Comparison of ENCODE assay signal across 22 cellular contexts in the genomic region with DNA sequence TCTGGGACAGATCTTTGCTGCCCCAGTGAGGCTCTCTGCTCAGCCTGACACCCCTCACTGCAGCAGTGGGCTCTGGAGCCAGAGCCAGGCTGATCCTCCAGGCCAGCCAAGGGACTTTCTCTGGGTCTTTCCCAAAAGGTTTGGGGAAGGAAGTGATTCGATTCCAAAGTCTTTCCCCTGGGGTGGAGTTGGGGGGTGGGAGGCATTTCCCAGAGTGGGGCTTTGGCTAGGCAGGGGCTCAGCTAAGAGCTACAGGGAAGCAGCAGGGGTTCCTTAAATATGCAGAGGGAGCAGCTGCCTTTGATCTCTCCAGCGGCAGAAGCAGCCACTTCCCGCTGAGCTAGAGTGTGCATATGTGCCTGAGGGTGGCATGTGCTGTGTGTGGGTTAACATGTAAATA.
A peak's percentile ranks its signal among the peaks of the same experiment; 100 is the strongest.
DNase-seq lines count a peak whose midpoint lies in the region; ATAC-seq and TF ChIP-seq lines count a peak whose summit lies in the region.
"Had no signal": no experiment of that assay in that cellular context is flagged by ENCODE, and none has a peak within 500 bp of the region (broad histone marks: within the 10 kb centered on the region; RNA-seq: fewer than 3 reads in every experiment).

No MANE protein-coding gene starts in this region.

- H3K9me2 ChIP-seq in GM23338 (ENCODE audit: insufficient read depth), result peaks cover 7% of the 10 kb centered on the region

- no peaks in the 10 kb centered on the region for H3K36me3 ChIP-seq in A673 (ENCODE audit: insufficient read depth, low read length, poor library complexity, severe bottlenecking)
- H3K36me3 ChIP-seq in GM23338 (ENCODE audit: insufficient read depth), result no peaks in the 10 kb centered on the region
- no peaks in the 10 kb centered on the region for H3K36me3 ChIP-seq in iPS-20b (ENCODE audit: insufficient read depth, low read depth, low read length)
- H3K36me3 ChIP-seq: SJCRH30, uterus had no signal

- peaks cover 4% of the 10 kb centered on the region for H3K9me3 ChIP-seq in A673 (ENCODE audit: low read depth, low read length, poor library complexity, severe bottlenecking)
- H3K9me3 ChIP-seq in iPS-20b (ENCODE audit: insufficient read depth, low read depth, low read length), result no peaks in the 10 kb centered on the region
- H3K9me3 ChIP-seq: SJCRH30, testis, uterus had no signal

- H2AFZ ChIP-seq in GM23338, result 0 out of 2 replicates have a peak overlapping the region, but pooled peaks have one; percentile 9
- H2AFZ ChIP-seq: parathyroid adenoma had no signal

- peak; percentile 94 for ATAC-seq in GM23338
- no peak for ATAC-seq in GM21526 (IDR thresholded peaks at IDR 0.05; ENCODE audit: low FRiP score, unreplicated experiment)
- ATAC-seq: right cardiac atrium had no signal

- no peaks in the 10 kb centered on the region for H4K20me1 ChIP-seq in GM23338 (replicated peaks; ENCODE audit: insufficient read depth)

- H3K9ac ChIP-seq in iPS-20b (ENCODE audit: low read depth, low read length), result no peak overlapping the region
- H3K9ac ChIP-seq: parathyroid adenoma had no signal

- no peaks in the 10 kb centered on the region; the same call in 1 of the 3 replicates for H3K9me3 Mint-ChIP-seq in GM23338
- H3K9me3 Mint-ChIP-seq: activated T-cell treated with anti-CD3 and anti-CD28 coated beads, Interleukin-2, amount 50 U/mL, for 24 hours; natural killer cell treated with Interleukin-12 subunit alpha and Interleukin-12 subunit beta and Interleukin-15 and Interleukin-18, amount 100 ng/mL, for 72 hours had no signal

- CTCF ChIA-PET in A673 (lab: Charles Lee), result interaction anchor here (0.7 kb wide), 1 partner anchor 31 kb away, joined by 3 read pairs; no protein-coding TSS in a partner anchor

- TF ChIP-seq CTCF in A673 (conservative IDR thresholded peaks at IDR 0.05; ENCODE audit: low read depth, low read length) (no peak), GM23338 (conservative IDR thresholded peaks at IDR 0.05; ENCODE audit: low read depth in 2 of 2) (0 out of 4 replicates have a peak, but pooled peaks of 1 of the 2 experiments have one; percentile 7)

- H3K4me1 Mint-ChIP-seq in GM23338, result peaks cover 17% of the 10 kb centered on the region
- H3K4me1 Mint-ChIP-seq: CD4-positive, CD25-positive, alpha-beta regulatory T cell had no signal

- H3K4me3 ChIP-seq in A673 (ENCODE audit: low read depth, low read length, poor library complexity, severe bottlenecking) (no peak overlapping the region), GM23338 (no peak overlapping the region), iPS-20b (ENCODE audit: low read length) (0 out of 2 replicates have a peak overlapping the region, but pooled peaks have one; percentile 10)
- H3K4me3 ChIP-seq: SJCRH30, testis, uterus had no signal

- H3K27me3 Mint-ChIP-seq in GM23338 (ENCODE audit: insufficient read depth, low read depth, poor library complexity), result peaks cover 4% of the 10 kb centered on the region

- H3K4me1 ChIP-seq in A673 (ENCODE audit: insufficient read depth, low read length, poor library complexity, severe bottlenecking) (peaks cover 12% of the 10 kb centered on the region), GM23338 (ENCODE audit: insufficient read depth) (peaks cover 14% of the 10 kb centered on the region), iPS-20b (ENCODE audit: insufficient read depth, low read length) (no peaks in the 10 kb centered on the region; the same call in 1 of the 2 replicates)
- H3K4me1 ChIP-seq: parathyroid adenoma, SJCRH30, testis, uterus had no signal

- DNase-seq in A673 (ENCODE audit: low spot score) (peak; percentile 73), GM23338 (ENCODE audit: low spot score) (peak; percentile 77), NCI-H524 treated with DMSO at 0.1 percent for 48 hours (lab: John Stamatoyannopoulos, UW) (peak; percentile 65)
- no peak for DNase-seq in stimulated activated naive CD4-positive, alpha-beta T cell treated with Interleukin-2 at 50 U/mL for 16 hours (lab: John Stamatoyannopoulos, UW)
- no peak for DNase-seq in activated CD4-positive, CD25-positive, alpha-beta regulatory T cell (lab: John Stamatoyannopoulos, UW)
- DNase-seq: activated naive CD4-positive, alpha-beta T cell; activated T-cell treated with anti-CD3 and anti-CD28 coated beads, Interleukin-2, amount 50 U/mL, for 24 hours; amniotic stem cell; effector CD4-positive, alpha-beta T cell; MV-4-11; NCI-H187; NCI-H226; right cardiac atrium; stimulated activated CD4-positive, alpha-beta T cell treated with anti-CD3 and anti-CD28 coated beads, Interleukin-4, amount 100 ng/mL, for 24 hours; testis; uterus had no signal

- intact Hi-C loops in A673 (cut with micrococcal nuclease; ENCODE audit: unreplicated experiment), result no loop called here

- no TSS peak for BruUV-seq in A673 (replicated peaks; lab: Mats Ljungman, UMichigan)

- H3K36me3 Mint-ChIP-seq in GM23338 (ENCODE audit: low read depth), result no peaks in the 10 kb centered on the region
- H3K36me3 Mint-ChIP-seq: CD4-positive, CD25-positive, alpha-beta regulatory T cell; natural killer cell treated with Interleukin-12 subunit alpha and Interleukin-12 subunit beta and Interleukin-15 and Interleukin-18, amount 100 ng/mL, for 72 hours had no signal

- no peaks in the 10 kb centered on the region for H3K79me2 ChIP-seq in GM23338 (replicated peaks; ENCODE audit: insufficient read depth)
- H3K79me2 ChIP-seq: parathyroid adenoma had no signal

- H3K4me3 Mint-ChIP-seq in GM23338, result no peak overlapping the region
- H3K4me3 Mint-ChIP-seq: activated T-cell treated with anti-CD3 and anti-CD28 coated beads, Interleukin-2, amount 50 U/mL, for 24 hours; CD4-positive, CD25-positive, alpha-beta regulatory T cell; natural killer cell treated with Interleukin-12 subunit alpha and Interleukin-12 subunit beta and Interleukin-15 and Interleukin-18, amount 100 ng/mL, for 72 hours had no signal

- H3K27ac ChIP-seq in A673 (ENCODE audit: low read depth, low read length, poor library complexity, severe bottlenecking), result no peak overlapping the region
- H3K27ac ChIP-seq in GM23338 (ENCODE audit: low read depth), result no peak overlapping the region
- no peak overlapping the region for H3K27ac ChIP-seq in iPS-20b (ENCODE audit: low read length)
- H3K27ac ChIP-seq: parathyroid adenoma, SJCRH30, testis, uterus had no signal

- H3K27me3 ChIP-seq in A673 (replicated peaks; ENCODE audit: insufficient read depth, low read depth, low read length, poor library complexity) (no peaks in the 10 kb centered on the region), GM23338 (ENCODE audit: insufficient read depth) (no peaks in the 10 kb centered on the region), iPS-20b (ENCODE audit: insufficient read depth, low read length) (no peaks in the 10 kb centered on the region)
- H3K27me3 ChIP-seq: SJCRH30, testis, uterus had no signal

- POLR2A ChIA-PET in A673 (lab: Charles Lee; ENCODE audit: low non-redundant PET), result no interaction called here

- H3K27ac Mint-ChIP-seq in GM23338, result no peak overlapping the region
- H3K27ac Mint-ChIP-seq: activated T-cell treated with anti-CD3 and anti-CD28 coated beads, Interleukin-2, amount 50 U/mL, for 24 hours; CD4-positive, CD25-positive, alpha-beta regulatory T cell; natural killer cell treated with Interleukin-12 subunit alpha and Interleukin-12 subunit beta and Interleukin-15 and Interleukin-18, amount 100 ng/mL, for 72 hours had no signal

- H3F3A ChIP-seq in GM23338 (replicated peaks; ENCODE audit: low read depth), result no peaks in the 10 kb centered on the region

- peak overlapping the region; percentile 37; the same call in 1 of the 2 replicates for H3K4me2 ChIP-seq in GM23338

TF ChIP-seq in GM23338, 12 proteins besides CTCF, POLR2A, EP300 and RAD21 (continues in another document):
- TF ChIP-seq STAT1 (IDR thresholded peaks at IDR 0.05; ENCODE audit: unreplicated experiment), result no peak
- TF ChIP-seq CREB1 (CRISPR knock-in tag; IDR thresholded peaks at IDR 0.05; ENCODE audit: low read depth), result no peak
- no peak for TF ChIP-seq POLR2AphosphoS5 (IDR thresholded peaks at IDR 0.05; ENCODE audit: low read depth)
- no peak for TF ChIP-seq EZH2phosphoT487 (IDR thresholded peaks at IDR 0.05; ENCODE audit: unreplicated experiment)

Comparison
In these comparisons a context has a peak if more than half of its experiments do, and no peak if none do; other contexts are left out.
1. DNase-seq: peak in A673 (single experiment), GM23338 (single experiment) and NCI-H524 treated with DMSO at 0.1 percent for 48 hours (single experiment); none in stimulated activated naive CD4-positive, alpha-beta T cell treated with Interleukin-2 at 50 U/mL for 16 hours (single experiment) and activated CD4-positive, CD25-positive, alpha-beta regulatory T cell (0 of 4).